1 cellular context compared by ENCODE assay signal in genomic region chr17:63552211-63552610, GRCh38.
TF ChIP-seq lines count a peak whose summit lies in the region.

No MANE protein-coding gene starts in this region.

TF ChIP-seq in A549, 52 proteins besides CTCF, POLR2A, EP300 and RAD21:
- no peak for TF ChIP-seq CEBPB (IDR thresholded peaks at IDR 0.05)
- TF ChIP-seq PHF8 (IDR thresholded peaks at IDR 0.05; ENCODE audit: borderline replicate concordance, low read depth) = no peak
- TF ChIP-seq ZNF302 (CRISPR knock-in tag; IDR thresholded peaks at IDR 0.05) = no peak
- no peak for TF ChIP-seq HMGXB4 (CRISPR knock-in tag; IDR thresholded peaks at IDR 0.05; ENCODE audit: borderline replicate concordance)
- TF ChIP-seq USF2 (IDR thresholded peaks at IDR 0.05) = no peak
- TF ChIP-seq HOXB13 (CRISPR knock-in tag; IDR thresholded peaks at IDR 0.05; ENCODE audit: low read depth) = no peak
- no peak for TF ChIP-seq TFCP2L1 (CRISPR knock-in tag; IDR thresholded peaks at IDR 0.05)
- no peak for TF ChIP-seq TP53 (CRISPR knock-in tag; IDR thresholded peaks at IDR 0.05)
- no peak for TF ChIP-seq FOXS1 (CRISPR knock-in tag; IDR thresholded peaks at IDR 0.05)
- no peak for TF ChIP-seq KDM5A (IDR thresholded peaks at IDR 0.05)
- TF ChIP-seq FOSB (CRISPR knock-in tag; IDR thresholded peaks at IDR 0.05) = no peak
- TF ChIP-seq ESRRA (IDR thresholded peaks at IDR 0.05; ENCODE audit: borderline replicate concordance, low read length) = no peak
- TF ChIP-seq PBX3 (IDR thresholded peaks at IDR 0.05) = no peak
